ENCODE assay signal across 1 cellular context in the genomic region with DNA sequence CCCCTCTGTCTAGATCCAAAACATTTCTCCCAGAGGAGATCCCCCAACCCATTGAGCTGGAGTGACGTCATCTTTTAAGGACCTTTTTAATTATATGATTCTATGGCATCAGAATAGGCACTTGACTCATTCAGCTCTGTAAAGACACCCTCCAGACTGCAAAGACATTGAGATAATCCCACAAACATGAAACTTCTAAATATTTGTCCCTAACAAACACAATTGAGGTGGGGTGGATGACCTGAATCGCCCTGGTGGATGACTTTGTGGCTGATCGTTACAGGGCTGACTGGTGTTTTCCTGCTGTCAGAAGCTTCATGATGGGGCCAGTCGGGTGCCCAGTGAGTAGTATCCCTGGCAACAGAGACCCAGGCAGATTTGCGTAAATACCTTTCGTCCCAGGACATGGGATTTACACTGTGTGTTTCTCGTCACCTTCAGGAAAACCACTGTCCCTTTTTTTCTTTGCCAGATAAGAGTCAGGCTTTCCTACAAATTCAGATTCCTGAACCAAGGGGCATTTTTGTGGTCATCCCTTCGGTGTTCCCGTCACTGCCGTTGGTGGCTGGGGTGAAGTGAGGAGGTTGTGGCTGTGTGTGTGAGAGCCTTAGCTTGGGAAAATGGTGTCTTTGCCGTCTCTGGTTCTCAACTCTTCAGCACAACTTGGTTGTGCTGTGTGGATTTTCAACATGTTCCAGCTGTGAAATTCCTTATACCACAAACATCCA.
TF ChIP-seq lines count a peak whose summit lies in the region.

No MANE protein-coding gene starts in this region.

TF ChIP-seq in HepG2, 621 proteins besides CTCF, POLR2A, EP300 and RAD21 (continued from another document and continues in another):
- TF ChIP-seq, protein P1, sequence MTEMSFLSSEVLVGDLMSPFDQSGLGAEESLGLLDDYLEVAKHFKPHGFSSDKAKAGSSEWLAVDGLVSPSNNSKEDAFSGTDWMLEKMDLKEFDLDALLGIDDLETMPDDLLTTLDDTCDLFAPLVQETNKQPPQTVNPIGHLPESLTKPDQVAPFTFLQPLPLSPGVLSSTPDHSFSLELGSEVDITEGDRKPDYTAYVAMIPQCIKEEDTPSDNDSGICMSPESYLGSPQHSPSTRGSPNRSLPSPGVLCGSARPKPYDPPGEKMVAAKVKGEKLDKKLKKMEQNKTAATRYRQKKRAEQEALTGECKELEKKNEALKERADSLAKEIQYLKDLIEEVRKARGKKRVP (CRISPR knock-in tag; IDR thresholded peaks at IDR 0.05): 0 out of 4 replicates have a peak, but pooled peaks of 1 of the 2 experiments have one; percentile 44
- TF ChIP-seq ZNF232 (CRISPR knock-in tag; IDR thresholded peaks at IDR 0.05; ENCODE audit: borderline replicate concordance) (no peak), ZNF543 (CRISPR knock-in tag; IDR thresholded peaks at IDR 0.05) (0 out of 2 replicates have a peak, but pooled peaks have one; percentile 41), MEIS2 (CRISPR knock-in tag; IDR thresholded peaks at IDR 0.05) (peak; percentile 68; the same call in 1 of the 2 replicates), YEATS2 (CRISPR knock-in tag; IDR thresholded peaks at IDR 0.05; ENCODE audit: borderline replicate concordance) (no peak), ZNF12 (CRISPR knock-in tag; IDR thresholded peaks at IDR 0.05) (no peak), FOXO1 (CRISPR knock-in tag; IDR thresholded peaks at IDR 0.05) (peak; percentile 64; the same call in 1 of the 2 replicates), ZNF501 (CRISPR knock-in tag; IDR thresholded peaks at IDR 0.05) (peak; percentile 67), BCL6 (CRISPR knock-in tag; IDR thresholded peaks at IDR 0.05) (peak; percentile 58), FOXP1 (IDR thresholded peaks at IDR 0.05) (no peak), FOXP1 (CRISPR knock-in tag; IDR thresholded peaks at IDR 0.05) (peak; percentile 89), ZNF383 (CRISPR knock-in tag; IDR thresholded peaks at IDR 0.05; ENCODE audit: borderline replicate concordance) (no peak), MAFK (conservative IDR thresholded peaks at IDR 0.05 in 1 of 2, IDR thresholded peaks at IDR 0.05 in 1 of 2; ENCODE audit: low read length in 2 of 2) (peak in 1 of 2 experiments; percentile 21; a peak in 1 of 4 replicates), HMG20A (CRISPR knock-in tag; IDR thresholded peaks at IDR 0.05; ENCODE audit: borderline replicate concordance) (peak; percentile 53), ZNF264 (CRISPR knock-in tag; IDR thresholded peaks at IDR 0.05) (no peak), HDAC1 (CRISPR knock-in tag; IDR thresholded peaks at IDR 0.05) (peak; percentile 38), ZNF33A (CRISPR knock-in tag; IDR thresholded peaks at IDR 0.05; ENCODE audit: borderline replicate concordance) (0 out of 2 replicates have a peak, but pooled peaks have one; percentile 20), HNF4G (IDR thresholded peaks at IDR 0.05; ENCODE audit: borderline replicate concordance, low read depth, low read length) (no peak), HNF4G (CRISPR knock-in tag; IDR thresholded peaks at IDR 0.05; ENCODE audit: borderline replicate concordance, low read depth) (peak; percentile 18; the same call in 1 of the 2 replicates), SRY (CRISPR knock-in tag; IDR thresholded peaks at IDR 0.05) (no peak), NR2C2 (CRISPR knock-in tag; IDR thresholded peaks at IDR 0.05; ENCODE audit: borderline replicate concordance) (0 out of 2 replicates have a peak, but pooled peaks have one; percentile 32), SUZ12 (IDR thresholded peaks at IDR 0.05; ENCODE audit: low read depth, low read length) (no peak), ZSCAN25 (CRISPR knock-in tag; IDR thresholded peaks at IDR 0.05) (0 out of 2 replicates have a peak, but pooled peaks have one; percentile 17), ZNF607 (CRISPR knock-in tag; IDR thresholded peaks at IDR 0.05; ENCODE audit: borderline replicate concordance) (0 out of 2 replicates have a peak, but pooled peaks have one; percentile 55), FOSL1 (CRISPR knock-in tag; IDR thresholded peaks at IDR 0.05; ENCODE audit: borderline replicate concordance) (no peak), ZNF446 (CRISPR knock-in tag; IDR thresholded peaks at IDR 0.05) (peak; percentile 44; the same call in 1 of the 2 replicates), TBL1XR1 (IDR thresholded peaks at IDR 0.05; ENCODE audit: borderline replicate concordance, low read length, partially characterized antibody) (peak; percentile 84), ZNF672 (CRISPR knock-in tag; IDR thresholded peaks at IDR 0.05) (no peak), ZNF230 (CRISPR knock-in tag; IDR thresholded peaks at IDR 0.05) (0 out of 2 replicates have a peak, but pooled peaks have one; percentile 34), ZFP36 (IDR thresholded peaks at IDR 0.05; ENCODE audit: borderline replicate concordance, low read depth, low read length, partially characterized antibody) (peak; percentile 8), BHLHE40 (IDR thresholded peaks at IDR 0.05; ENCODE audit: low read length) (peak; percentile 62), MXI1 (IDR thresholded peaks at IDR 0.05; ENCODE audit: borderline replicate concordance, low read depth, low read length) (peak; percentile 73; the same call in 2 of the 3 replicates), ESRRA (CRISPR knock-in tag; IDR thresholded peaks at IDR 0.05; ENCODE audit: low read depth) (no peak), MAZ (IDR thresholded peaks at IDR 0.05; ENCODE audit: borderline replicate concordance, low read depth, low read length) (no peak; the same call in 1 of the 2 replicates), MAZ (CRISPR knock-in tag; IDR thresholded peaks at IDR 0.05; ENCODE audit: low read depth) (0 out of 2 replicates have a peak, but pooled peaks have one; percentile 18), TBX3 (IDR thresholded peaks at IDR 0.05; ENCODE audit: borderline replicate concordance) (peak; percentile 60; the same call in 1 of the 2 replicates), POLR2AphosphoS2 (IDR thresholded peaks at IDR 0.05; ENCODE audit: low read depth, low read length) (no peak), FOXA3 (CRISPR knock-in tag; IDR thresholded peaks at IDR 0.05) (peak; percentile 77), MTF1 (CRISPR knock-in tag; IDR thresholded peaks at IDR 0.05) (no peak), NCOA1 (CRISPR knock-in tag; IDR thresholded peaks at IDR 0.05) (0 out of 2 replicates have a peak, but pooled peaks have one; percentile 26), RFX3 (CRISPR knock-in tag; IDR thresholded peaks at IDR 0.05) (peak; percentile 73), RFX5 (IDR thresholded peaks at IDR 0.05; ENCODE audit: low read depth, low read length) (peak; percentile 43), NFIC (IDR thresholded peaks at IDR 0.05; ENCODE audit: low read length) (peak; percentile 62; the same call in 1 of the 2 replicates), ATF7 (IDR thresholded peaks at IDR 0.05) (peak; percentile 100), ATF7 (CRISPR knock-in tag; IDR thresholded peaks at IDR 0.05) (no peak)
- TF ChIP-seq, protein P2, sequence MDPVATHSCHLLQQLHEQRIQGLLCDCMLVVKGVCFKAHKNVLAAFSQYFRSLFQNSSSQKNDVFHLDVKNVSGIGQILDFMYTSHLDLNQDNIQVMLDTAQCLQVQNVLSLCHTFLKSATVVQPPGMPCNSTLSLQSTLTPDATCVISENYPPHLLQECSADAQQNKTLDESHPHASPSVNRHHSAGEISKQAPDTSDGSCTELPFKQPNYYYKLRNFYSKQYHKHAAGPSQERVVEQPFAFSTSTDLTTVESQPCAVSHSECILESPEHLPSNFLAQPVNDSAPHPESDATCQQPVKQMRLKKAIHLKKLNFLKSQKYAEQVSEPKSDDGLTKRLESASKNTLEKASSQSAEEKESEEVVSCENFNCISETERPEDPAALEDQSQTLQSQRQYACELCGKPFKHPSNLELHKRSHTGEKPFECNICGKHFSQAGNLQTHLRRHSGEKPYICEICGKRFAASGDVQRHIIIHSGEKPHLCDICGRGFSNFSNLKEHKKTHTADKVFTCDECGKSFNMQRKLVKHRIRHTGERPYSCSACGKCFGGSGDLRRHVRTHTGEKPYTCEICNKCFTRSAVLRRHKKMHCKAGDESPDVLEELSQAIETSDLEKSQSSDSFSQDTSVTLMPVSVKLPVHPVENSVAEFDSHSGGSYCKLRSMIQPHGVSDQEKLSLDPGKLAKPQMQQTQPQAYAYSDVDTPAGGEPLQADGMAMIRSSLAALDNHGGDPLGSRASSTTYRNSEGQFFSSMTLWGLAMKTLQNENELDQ (CRISPR knock-in tag; IDR thresholded peaks at IDR 0.05; ENCODE audit: borderline replicate concordance): no peak
- TF ChIP-seq, protein P3, sequence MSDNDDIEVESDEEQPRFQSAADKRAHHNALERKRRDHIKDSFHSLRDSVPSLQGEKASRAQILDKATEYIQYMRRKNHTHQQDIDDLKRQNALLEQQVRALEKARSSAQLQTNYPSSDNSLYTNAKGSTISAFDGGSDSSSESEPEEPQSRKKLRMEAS (IDR thresholded peaks at IDR 0.05): peak; percentile 30; the same call in 1 of the 2 replicates
- TF ChIP-seq, protein P4, sequence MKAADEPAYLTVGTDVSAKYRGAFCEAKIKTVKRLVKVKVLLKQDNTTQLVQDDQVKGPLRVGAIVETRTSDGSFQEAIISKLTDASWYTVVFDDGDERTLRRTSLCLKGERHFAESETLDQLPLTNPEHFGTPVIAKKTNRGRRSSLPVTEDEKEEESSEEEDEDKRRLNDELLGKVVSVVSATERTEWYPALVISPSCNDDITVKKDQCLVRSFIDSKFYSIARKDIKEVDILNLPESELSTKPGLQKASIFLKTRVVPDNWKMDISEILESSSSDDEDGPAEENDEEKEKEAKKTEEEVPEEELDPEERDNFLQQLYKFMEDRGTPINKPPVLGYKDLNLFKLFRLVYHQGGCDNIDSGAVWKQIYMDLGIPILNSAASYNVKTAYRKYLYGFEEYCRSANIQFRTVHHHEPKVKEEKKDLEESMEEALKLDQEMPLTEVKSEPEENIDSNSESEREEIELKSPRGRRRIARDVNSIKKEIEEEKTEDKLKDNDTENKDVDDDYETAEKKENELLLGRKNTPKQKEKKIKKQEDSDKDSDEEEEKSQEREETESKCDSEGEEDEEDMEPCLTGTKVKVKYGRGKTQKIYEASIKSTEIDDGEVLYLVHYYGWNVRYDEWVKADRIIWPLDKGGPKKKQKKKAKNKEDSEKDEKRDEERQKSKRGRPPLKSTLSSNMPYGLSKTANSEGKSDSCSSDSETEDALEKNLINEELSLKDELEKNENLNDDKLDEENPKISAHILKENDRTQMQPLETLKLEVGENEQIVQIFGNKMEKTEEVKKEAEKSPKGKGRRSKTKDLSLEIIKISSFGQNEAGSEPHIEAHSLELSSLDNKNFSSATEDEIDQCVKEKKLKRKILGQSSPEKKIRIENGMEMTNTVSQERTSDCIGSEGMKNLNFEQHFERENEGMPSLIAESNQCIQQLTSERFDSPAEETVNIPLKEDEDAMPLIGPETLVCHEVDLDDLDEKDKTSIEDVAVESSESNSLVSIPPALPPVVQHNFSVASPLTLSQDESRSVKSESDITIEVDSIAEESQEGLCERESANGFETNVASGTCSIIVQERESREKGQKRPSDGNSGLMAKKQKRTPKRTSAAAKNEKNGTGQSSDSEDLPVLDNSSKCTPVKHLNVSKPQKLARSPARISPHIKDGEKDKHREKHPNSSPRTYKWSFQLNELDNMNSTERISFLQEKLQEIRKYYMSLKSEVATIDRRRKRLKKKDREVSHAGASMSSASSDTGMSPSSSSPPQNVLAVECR (CRISPR knock-in tag; IDR thresholded peaks at IDR 0.05; ENCODE audit: borderline replicate concordance): peak; percentile 45; the same call in 1 of the 2 replicates
- TF ChIP-seq, protein P5, sequence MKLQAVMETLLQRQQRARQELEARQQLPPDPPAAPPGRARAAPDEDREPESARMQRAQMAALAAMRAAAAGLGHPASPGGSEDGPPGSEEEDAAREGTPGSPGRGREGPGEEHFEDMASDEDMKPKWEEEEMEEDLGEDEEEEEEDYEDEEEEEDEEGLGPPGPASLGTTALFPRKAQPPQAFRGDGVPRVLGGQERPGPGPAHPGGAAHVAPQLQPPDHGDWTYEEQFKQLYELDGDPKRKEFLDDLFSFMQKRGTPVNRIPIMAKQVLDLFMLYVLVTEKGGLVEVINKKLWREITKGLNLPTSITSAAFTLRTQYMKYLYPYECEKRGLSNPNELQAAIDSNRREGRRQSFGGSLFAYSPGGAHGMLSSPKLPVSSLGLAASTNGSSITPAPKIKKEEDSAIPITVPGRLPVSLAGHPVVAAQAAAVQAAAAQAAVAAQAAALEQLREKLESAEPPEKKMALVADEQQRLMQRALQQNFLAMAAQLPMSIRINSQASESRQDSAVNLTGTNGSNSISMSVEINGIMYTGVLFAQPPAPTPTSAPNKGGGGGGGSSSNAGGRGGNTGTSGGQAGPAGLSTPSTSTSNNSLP (IDR thresholded peaks at IDR 0.05; ENCODE audit: low read depth, low read length): peak; percentile 79
- TF ChIP-seq, protein P6, sequence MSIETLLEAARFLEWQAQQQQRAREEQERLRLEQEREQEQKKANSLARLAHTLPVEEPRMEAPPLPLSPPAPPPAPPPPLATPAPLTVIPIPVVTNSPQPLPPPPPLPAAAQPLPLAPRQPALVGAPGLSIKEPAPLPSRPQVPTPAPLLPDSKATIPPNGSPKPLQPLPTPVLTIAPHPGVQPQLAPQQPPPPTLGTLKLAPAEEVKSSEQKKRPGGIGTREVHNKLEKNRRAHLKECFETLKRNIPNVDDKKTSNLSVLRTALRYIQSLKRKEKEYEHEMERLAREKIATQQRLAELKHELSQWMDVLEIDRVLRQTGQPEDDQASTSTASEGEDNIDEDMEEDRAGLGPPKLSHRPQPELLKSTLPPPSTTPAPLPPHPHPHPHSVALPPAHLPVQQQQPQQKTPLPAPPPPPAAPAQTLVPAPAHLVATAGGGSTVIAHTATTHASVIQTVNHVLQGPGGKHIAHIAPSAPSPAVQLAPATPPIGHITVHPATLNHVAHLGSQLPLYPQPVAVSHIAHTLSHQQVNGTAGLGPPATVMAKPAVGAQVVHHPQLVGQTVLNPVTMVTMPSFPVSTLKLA (IDR thresholded peaks at IDR 0.05): no peak
- TF ChIP-seq, protein P7, sequence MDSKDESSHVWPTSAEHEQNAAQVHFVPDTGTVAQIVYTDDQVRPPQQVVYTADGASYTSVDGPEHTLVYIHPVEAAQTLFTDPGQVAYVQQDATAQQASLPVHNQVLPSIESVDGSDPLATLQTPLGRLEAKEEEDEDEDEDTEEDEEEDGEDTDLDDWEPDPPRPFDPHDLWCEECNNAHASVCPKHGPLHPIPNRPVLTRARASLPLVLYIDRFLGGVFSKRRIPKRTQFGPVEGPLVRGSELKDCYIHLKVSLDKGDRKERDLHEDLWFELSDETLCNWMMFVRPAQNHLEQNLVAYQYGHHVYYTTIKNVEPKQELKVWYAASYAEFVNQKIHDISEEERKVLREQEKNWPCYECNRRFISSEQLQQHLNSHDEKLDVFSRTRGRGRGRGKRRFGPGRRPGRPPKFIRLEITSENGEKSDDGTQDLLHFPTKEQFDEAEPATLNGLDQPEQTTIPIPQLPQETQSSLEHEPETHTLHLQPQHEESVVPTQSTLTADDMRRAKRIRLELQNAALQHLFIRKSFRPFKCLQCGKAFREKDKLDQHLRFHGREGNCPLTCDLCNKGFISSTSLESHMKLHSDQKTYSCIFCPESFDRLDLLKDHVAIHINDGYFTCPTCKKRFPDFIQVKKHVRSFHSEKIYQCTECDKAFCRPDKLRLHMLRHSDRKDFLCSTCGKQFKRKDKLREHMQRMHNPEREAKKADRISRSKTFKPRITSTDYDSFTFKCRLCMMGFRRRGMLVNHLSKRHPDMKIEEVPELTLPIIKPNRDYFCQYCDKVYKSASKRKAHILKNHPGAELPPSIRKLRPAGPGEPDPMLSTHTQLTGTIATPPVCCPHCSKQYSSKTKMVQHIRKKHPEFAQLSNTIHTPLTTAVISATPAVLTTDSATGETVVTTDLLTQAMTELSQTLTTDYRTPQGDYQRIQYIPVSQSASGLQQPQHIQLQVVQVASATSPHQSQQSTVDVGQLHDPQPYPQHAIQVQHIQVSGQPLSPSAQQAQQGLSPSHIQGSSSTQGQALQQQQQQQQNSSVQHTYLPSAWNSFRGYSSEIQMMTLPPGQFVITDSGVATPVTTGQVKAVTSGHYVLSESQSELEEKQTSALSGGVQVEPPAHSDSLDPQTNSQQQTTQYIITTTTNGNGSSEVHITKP (CRISPR knock-in tag; IDR thresholded peaks at IDR 0.05; ENCODE audit: low read depth): no peak; the same call in 1 of the 2 replicates
